20 cellular contexts compared by ENCODE assay signal in the genomic region with DNA sequence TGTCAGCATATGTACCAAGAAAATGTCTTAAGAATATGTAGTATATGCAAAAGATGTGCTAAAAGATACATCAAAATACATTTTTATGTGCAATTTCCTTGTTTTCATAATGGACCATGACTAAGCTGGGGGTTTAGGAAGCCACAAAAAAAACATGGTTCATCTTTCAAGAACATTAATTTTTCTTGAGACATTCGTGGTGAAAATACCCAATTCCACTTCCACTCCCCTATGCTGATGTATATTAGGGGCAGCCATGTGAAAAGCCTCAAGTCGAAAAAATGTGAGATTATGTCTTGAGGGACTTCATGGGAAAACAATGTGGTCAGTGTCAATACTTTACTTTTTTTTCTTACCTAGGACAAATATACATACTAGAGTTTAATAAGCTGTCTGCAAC.
"Had no signal": no experiment of that assay in that cellular context is flagged by ENCODE, and none has a peak within 500 bp of the region (broad histone marks: within the 10 kb centered on the region; RNA-seq: fewer than 3 reads in every experiment).

No MANE protein-coding gene starts in this region.

- H3K4me3 ChIP-seq: colonic mucosa, gastroesophageal sphincter, lung, neural progenitor cell, prostate gland, skin epidermis had no signal

- DNase-seq: colonic mucosa; dermis blood vessel endothelial cell; endodermal cell; erythroblast; left colon; left ventricle myocardium superior; mesenchymal stem cell; midbrain; occipital lobe; retina; stimulated activated CD4-positive, alpha-beta T cell treated with anti-CD3 and anti-CD28 coated beads, Interleukin-2, amount 100 ng/mL, for 24 hours; stimulated activated naive CD4-positive, alpha-beta T cell treated with Interleukin-2 at 50 U/mL for 16 hours; trophoblast cell had no signal

- ATAC-seq: gastroesophageal sphincter; left colon; left ventricle myocardium superior; natural killer cell treated with Interleukin-12 subunit alpha and Interleukin-12 subunit beta and Interleukin-15 and Interleukin-18, amount 100 ng/mL, for 72 hours; sciatic nerve had no signal
